In the genomic region with DNA sequence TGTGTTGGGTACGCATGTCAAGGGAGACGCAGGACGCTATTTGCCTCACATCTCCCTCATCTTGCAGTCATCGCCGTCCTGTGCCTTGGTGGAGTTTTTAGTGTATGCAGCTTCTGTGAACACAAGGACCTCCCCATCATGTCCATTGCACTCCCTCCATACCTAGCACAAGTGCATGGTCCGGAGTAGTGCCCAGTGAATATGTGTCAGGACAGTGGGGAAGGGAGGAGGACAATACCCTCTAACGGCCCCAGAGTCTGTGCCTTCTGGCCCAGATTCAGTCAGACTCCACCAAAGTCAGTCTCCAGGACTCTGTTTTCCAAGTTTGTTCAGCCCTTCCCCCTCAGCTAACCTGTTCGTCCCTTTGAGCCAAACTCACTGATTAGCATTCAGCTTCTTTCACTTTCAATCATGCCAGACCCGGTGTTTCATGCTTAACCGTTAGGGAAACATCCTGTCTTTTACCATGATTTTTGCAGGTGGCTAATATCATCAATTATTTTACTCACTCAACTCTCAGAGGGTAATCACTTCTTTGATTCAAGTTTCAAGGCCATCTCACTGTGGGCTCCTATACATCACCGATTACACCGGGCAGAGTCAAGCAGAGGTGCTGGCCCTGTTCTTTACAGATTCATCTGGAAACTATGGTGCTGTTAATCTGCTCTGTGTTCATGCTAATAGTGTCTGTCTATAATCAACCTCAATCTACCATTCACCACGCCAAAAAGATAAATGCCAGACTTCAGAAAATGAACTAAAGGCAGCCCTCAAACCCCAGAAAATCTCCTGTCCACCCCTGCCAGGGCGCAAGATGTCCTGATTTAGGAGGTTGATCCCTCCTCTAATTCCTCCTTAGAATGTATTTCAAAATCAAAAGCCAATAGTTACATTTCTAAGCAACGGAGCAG, we compare ENCODE assay signal across 15 cellular contexts.
DNase-seq lines count a peak whose midpoint lies in the region; ATAC-seq, FAIRE-seq and TF ChIP-seq lines count a peak whose summit lies in the region.
"Had no signal": no experiment of that assay in that cellular context is flagged by ENCODE, and none has a peak within 500 bp of the region (broad histone marks: within the 10 kb centered on the region; RNA-seq: fewer than 3 reads in every experiment).

No MANE protein-coding gene starts in this region.

- CTCF ChIA-PET in HEK293T (lab: Yijun Ruan, JAX) = no interaction called here

- no peak for TF ChIP-seq CTCF in D721Med (IDR thresholded peaks at IDR 0.05; ENCODE audit: insufficient read depth, missing control alignments)

- ATAC-seq in GM19372 (IDR thresholded peaks at IDR 0.05; ENCODE audit: low read depth, unreplicated experiment) (peak; percentile 79), HG03025 (IDR thresholded peaks at IDR 0.05; ENCODE audit: low FRiP score, unreplicated experiment) (peak; percentile 55), GM19467 (IDR thresholded peaks at IDR 0.05; ENCODE audit: unreplicated experiment) (no peak)

- POLR2A ChIA-PET in HEK293T (lab: Yijun Ruan, JAX) = no interaction called here

- TF ChIP-seq POLR2A in GM12892 (IDR thresholded peaks at IDR 0.05; ENCODE audit: low read depth, low read length) = no peak

- no peak for DNase-seq in GM12892 (ENCODE audit: insufficient read length)
- peak; percentile 24 for DNase-seq in cerebellar cortex (ENCODE audit: low spot score)
- DNase-seq in HEK293T (ENCODE audit: extremely low spot score) = no peak
- DNase-seq in D721Med (ENCODE audit: insufficient read length, low spot score) = no peak
- DNase-seq: activated T-cell treated with anti-CD3 and anti-CD28 coated beads, Interleukin-2, amount 50 U/mL, for 24 hours; amniotic stem cell; cortex of kidney; GF-D8; HFFc6; Karpas-422; NCI-H187 treated with DMSO at 0.1 percent for 48 hours; WERI-Rb-1 had no signal

- FAIRE-seq in GM12892 (lab: Jason Lieb, UNC) = peak; percentile 60
- no peak for FAIRE-seq in D721Med (lab: Jason Lieb, UNC)

TF ChIP-seq in HEK293T, 16 proteins besides CTCF, POLR2A, EP300 and RAD21:
- TF ChIP-seq ZNF384 (IDR thresholded peaks at IDR 0.05) (no peak), LEF1 (IDR thresholded peaks at IDR 0.05; ENCODE audit: borderline replicate concordance) (no peak), HDGF (IDR thresholded peaks at IDR 0.05; ENCODE audit: borderline replicate concordance) (no peak), FOXA1 (IDR thresholded peaks at IDR 0.05) (no peak), SUZ12 (IDR thresholded peaks at IDR 0.05) (no peak), SP1 (IDR thresholded peaks at IDR 0.05) (no peak), L3MBTL2 (conservative IDR thresholded peaks at IDR 0.05) (no peak), CTBP1 (IDR thresholded peaks at IDR 0.05; ENCODE audit: borderline replicate concordance) (no peak), ELF4 (IDR thresholded peaks at IDR 0.05) (no peak), ARNT (IDR thresholded peaks at IDR 0.05) (no peak)
- TF ChIP-seq, protein P1, sequence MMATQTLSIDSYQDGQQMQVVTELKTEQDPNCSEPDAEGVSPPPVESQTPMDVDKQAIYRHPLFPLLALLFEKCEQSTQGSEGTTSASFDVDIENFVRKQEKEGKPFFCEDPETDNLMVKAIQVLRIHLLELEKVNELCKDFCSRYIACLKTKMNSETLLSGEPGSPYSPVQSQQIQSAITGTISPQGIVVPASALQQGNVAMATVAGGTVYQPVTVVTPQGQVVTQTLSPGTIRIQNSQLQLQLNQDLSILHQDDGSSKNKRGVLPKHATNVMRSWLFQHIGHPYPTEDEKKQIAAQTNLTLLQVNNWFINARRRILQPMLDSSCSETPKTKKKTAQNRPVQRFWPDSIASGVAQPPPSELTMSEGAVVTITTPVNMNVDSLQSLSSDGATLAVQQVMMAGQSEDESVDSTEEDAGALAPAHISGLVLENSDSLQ (IDR thresholded peaks at IDR 0.05) = no peak
